ENCODE assay signal across 16 cellular contexts in genomic region chr13:46389457-46389856, GRCh38. TPM values are rescaled to one million over a fixed set of nuclear protein-coding genes. Genes with fewer than 3 reads are reported as not detected.
A peak's percentile ranks its signal among the peaks of the same experiment; 100 is the strongest.
DNase-seq lines count a peak whose midpoint lies in the region; ATAC-seq, FAIRE-seq and TF ChIP-seq lines count a peak whose summit lies in the region.
"Had no signal": no experiment of that assay in that cellular context is flagged by ENCODE, and none has a peak within 500 bp of the region (broad histone marks: within the 10 kb centered on the region; RNA-seq: fewer than 3 reads in every experiment).

No MANE protein-coding gene starts in this region.

- H3K36me3 Mint-ChIP-seq in MCF 10A (ENCODE audit: insufficient read depth, unreplicated experiment) = no peaks in the 10 kb centered on the region
- H3K36me3 Mint-ChIP-seq in T-helper 2 cell treated with Interferon-gamma antibody and Interleukin-4, amounts not matched to agents 5 μg/mL and 100 μg/mL, for 36 hours (ENCODE audit: low read depth) = peaks cover 4% of the 10 kb centered on the region
- H3K36me3 Mint-ChIP-seq: natural killer cell had no signal

- H3K9me3 Mint-ChIP-seq in MCF 10A (ENCODE audit: unreplicated experiment) = no peaks in the 10 kb centered on the region
- no peaks in the 10 kb centered on the region for H3K9me3 Mint-ChIP-seq in T-helper 2 cell treated with Interferon-gamma antibody and Interleukin-4, amounts not matched to agents 5 μg/mL and 100 μg/mL, for 36 hours
- H3K9me3 Mint-ChIP-seq: natural killer cell had no signal

- RAD21 ChIA-PET in GM12878 (lab: Charles Lee; ENCODE audit: unreplicated experiment) = interaction anchor here (7.6 kb wide), 1 partner anchor 16 kb away, joined by 100 read pairs; no protein-coding TSS in a partner anchor

- no peak overlapping the region for H3K4me3 Mint-ChIP-seq in MCF 10A (ENCODE audit: unreplicated experiment)
- H3K4me3 Mint-ChIP-seq in T-helper 2 cell treated with Interferon-gamma antibody and Interleukin-4, amounts not matched to agents 5 μg/mL and 100 μg/mL, for 36 hours = no peak overlapping the region
- H3K4me3 Mint-ChIP-seq: natural killer cell had no signal

- H3K9me3 ChIP-seq in breast epithelium (no peaks in the 10 kb centered on the region), GM12878 (replicated peaks; ENCODE audit: control insufficient read depth, insufficient read depth, low read length) (no peaks in the 10 kb centered on the region), muscle layer of duodenum (ENCODE audit: control insufficient read depth in 1 of 2, low read length in 2 of 2) (no peaks in the 10 kb centered on the region), upper lobe of left lung (no peaks in the 10 kb centered on the region)
- H3K9me3 ChIP-seq: HAP-1, uterus had no signal

- H3K79me2 ChIP-seq in GM12878 (ENCODE audit: control insufficient read depth, insufficient read depth, low read length) = peaks cover 50% of the 10 kb centered on the region

- H3K27ac ChIP-seq in breast epithelium (peak overlapping the region; percentile 53 to 78), GM12878 (ENCODE audit: control insufficient read depth, insufficient read depth) (peak overlapping the region; percentile 85), muscle layer of duodenum (ENCODE audit: low read length) (peak overlapping the region; percentile 40), upper lobe of left lung (peak overlapping the region; percentile 42 to 73 (median 68))
- H3K27ac ChIP-seq: epithelial cell of prostate, uterus had no signal

- SMC1A ChIA-PET in GM12878 (lab: Charles Lee; ENCODE audit: uncharacterized antibody, unreplicated experiment) = interaction anchor here (0.6 to 7.9 kb wide), 16 partner anchors 7 to 694 kb away, joined by 3 to 81 read pairs (median 4); no protein-coding TSS in a partner anchor

- WGBS in GM12878 (ENCODE audit: insufficient coverage, insufficient replicate concordance, low lambda C conversion rate, missing lambda C conversion rate) = 63% methylated on average over 5 of the region's 5 CpGs
- 69 to 71% methylated on average over 5 of the region's 5 CpGs for WGBS in upper lobe of left lung, 2 donors

- BruUV-seq in MCF 10A (replicated peaks; lab: Mats Ljungman, UMichigan) = no TSS peak
- BruUV-seq in GM12878 (replicated peaks; lab: Mats Ljungman, UMichigan) = no TSS peak

- in situ Hi-C loops in GM12878 (cut with MboI) = no loop called here

- H3K9ac ChIP-seq in GM12878 (ENCODE audit: control insufficient read depth, insufficient read depth, low read length) = peak overlapping the region; percentile 27

- H2AFZ ChIP-seq in GM12878 (ENCODE audit: control insufficient read depth, low read depth, low read length) = no peak overlapping the region; the same call in 1 of the 2 replicates

- no peak for DNase-seq in breast epithelium (ENCODE audit: low spot score in 2 of 2)
- no peak for DNase-seq in MCF 10A (ENCODE audit: unreplicated experiment)
- DNase-seq in GM12878 (ENCODE audit: low read depth, low spot score) = no peak
- no peak for DNase-seq in upper lobe of left lung
- no peak for DNase-seq in OCI-M2 (lab: John Stamatoyannopoulos, UW; ENCODE audit: unreplicated experiment)
- no peak for DNase-seq in iPS-NIHi11 (ENCODE audit: low spot score)
- DNase-seq in T-helper 2 cell treated with Interferon-gamma antibody and Interleukin-4, amounts not matched to agents 5 μg/mL and 100 μg/mL, for 36 hours (ENCODE audit: low spot score) = no peak
- DNase-seq: natural killer cell; NCI-H187 treated with DMSO at 0.1 percent for 48 hours; stimulated activated CD4-positive, alpha-beta T cell treated with anti-CD3 and anti-CD28 coated beads, Interleukin-4, amount 100 ng/mL, for 24 hours; uterus had no signal

- POLR2A ChIA-PET in MCF 10A (lab: Yijun Ruan, JAX) (interaction anchor here (1.3 kb wide), 1 partner anchor 23 kb away, joined by 4 read pairs; no protein-coding TSS in a partner anchor), GM12878 (lab: Charles Lee) (interaction anchor here (0.8 to 3.4 kb wide), 5 partner anchors 10 to 205 kb away, joined by 3 to 25 read pairs (median 4); no protein-coding TSS in a partner anchor)

- H3K36me3 ChIP-seq in breast epithelium (no peaks in the 10 kb centered on the region), GM12878 (ENCODE audit: control insufficient read depth in 2 of 2, insufficient read depth in 2 of 2, low read length in 1 of 2) (no peaks in the 10 kb centered on the region), muscle layer of duodenum (ENCODE audit: control insufficient read depth in 1 of 2, insufficient read depth in 2 of 2, low read length in 2 of 2) (no peaks in the 10 kb centered on the region), upper lobe of left lung (no peaks in the 10 kb centered on the region)
- H3K36me3 ChIP-seq: HAP-1, uterus had no signal

- TF ChIP-seq CTCF in breast epithelium (IDR thresholded peaks at IDR 0.05) (no peak), MCF 10A (IDR thresholded peaks at IDR 0.05; ENCODE audit: unreplicated experiment) (no peak), GM12878 (IDR thresholded peaks at IDR 0.05 in 2 of 3, conservative IDR thresholded peaks at IDR 0.05 in 1 of 3; ENCODE audit: control insufficient read depth in 2 of 3, extremely low read depth in 1 of 3, insufficient read depth in 1 of 3, low read depth in 3 of 3, low read length in 3 of 3) (no peak), upper lobe of left lung (IDR thresholded peaks at IDR 0.05) (no peak)

- H3K27ac Mint-ChIP-seq in MCF 10A (ENCODE audit: low read depth, unreplicated experiment) = no peak overlapping the region
- no peak overlapping the region for H3K27ac Mint-ChIP-seq in T-helper 2 cell treated with Interferon-gamma antibody and Interleukin-4, amounts not matched to agents 5 μg/mL and 100 μg/mL, for 36 hours

- H3K27me3 ChIP-seq in breast epithelium = peaks cover 0 to 5% of the 10 kb centered on the region in 2 donors
- no peaks in the 10 kb centered on the region for H3K27me3 ChIP-seq in GM12878 (replicated peaks in 1 of 2; ENCODE audit: control insufficient read depth in 2 of 2, insufficient read depth in 2 of 2, low read length in 1 of 2)
- H3K27me3 ChIP-seq in muscle layer of duodenum (ENCODE audit: low read depth, low read length) = no peaks in the 10 kb centered on the region
- peaks cover 0 to 6% (median 2%) of the 10 kb centered on the region in 4 donors for H3K27me3 ChIP-seq in upper lobe of left lung
- H3K27me3 ChIP-seq: uterus had no signal

- no peak for TF ChIP-seq POLR2A in breast epithelium (IDR thresholded peaks at IDR 0.05)
- no peak; the same call in 1 of the 2 replicates for TF ChIP-seq POLR2A in GM12878 (IDR thresholded peaks at IDR 0.05; ENCODE audit: low read depth, low read length)
- no peak for TF ChIP-seq POLR2A in upper lobe of left lung (IDR thresholded peaks at IDR 0.05)

- intact Hi-C loops in breast epithelium (cut with DNase I; ENCODE audit: low total_unique reads) = no loop called here
- intact Hi-C loops in MCF 10A (cut with micrococcal nuclease) = no loop called here
- intact Hi-C loops in GM12878 (cut with micrococcal nuclease; ENCODE audit: unreplicated experiment) = loop anchor here (5.0 to 10.0 kb wide), 2 partner anchors 65 to 207 kb away; partner anchors contain the start of gene LCP1

- no peak for TF ChIP-seq RAD21 in GM12878 (IDR thresholded peaks at IDR 0.05; ENCODE audit: insufficient read depth, low read depth, low read length)

- H3K4me3 ChIP-seq in breast epithelium (peak overlapping the region in 1 of 3 donors; percentile 22), GM12878 (peak overlapping the region; percentile 61), muscle layer of duodenum (ENCODE audit: low read depth in 1 of 2, low read length in 2 of 2) (no peak overlapping the region), upper lobe of left lung (no peak overlapping the region)
- H3K4me3 ChIP-seq: HAP-1, uterus had no signal

- peaks cover 36% of the 10 kb centered on the region for H3K27me3 Mint-ChIP-seq in MCF 10A (ENCODE audit: insufficient read depth, unreplicated experiment)
- peaks cover 31% of the 10 kb centered on the region for H3K27me3 Mint-ChIP-seq in T-helper 2 cell treated with Interferon-gamma antibody and Interleukin-4, amounts not matched to agents 5 μg/mL and 100 μg/mL, for 36 hours (ENCODE audit: low read depth)

- no peak for TF ChIP-seq EP300 in GM12878 (IDR thresholded peaks at IDR 0.05; ENCODE audit: borderline replicate concordance in 1 of 2, control insufficient read depth in 1 of 2, low read depth in 2 of 2, low read length in 2 of 2)
- TF ChIP-seq EP300 in upper lobe of left lung (IDR thresholded peaks at IDR 0.05) = no peak

- peaks cover 7% of the 10 kb centered on the region for H3K4me1 Mint-ChIP-seq in MCF 10A (ENCODE audit: insufficient read depth, unreplicated experiment)
- peaks cover 45% of the 10 kb centered on the region for H3K4me1 Mint-ChIP-seq in T-helper 2 cell treated with Interferon-gamma antibody and Interleukin-4, amounts not matched to agents 5 μg/mL and 100 μg/mL, for 36 hours (ENCODE audit: low read depth)

- H4K20me1 ChIP-seq in GM12878 (ENCODE audit: control insufficient read depth, insufficient read depth) = no peaks in the 10 kb centered on the region

- peak overlapping the region; percentile 83 for H3K4me2 ChIP-seq in GM12878 (ENCODE audit: control insufficient read depth, insufficient read depth)

- FAIRE-seq in GM12878 (lab: Jason Lieb, UNC) = no peak
- FAIRE-seq: islet of Langerhans had no signal

- ATAC-seq in GM12878 (peak; percentile 17), upper lobe of left lung (ENCODE audit: low FRiP score in 2 of 2) (no peak)

- H3K4me1 ChIP-seq in breast epithelium (no peaks in the 10 kb centered on the region), GM12878 (ENCODE audit: control insufficient read depth, insufficient read depth, low read length) (peaks cover 31% of the 10 kb centered on the region), muscle layer of duodenum (ENCODE audit: control insufficient read depth in 1 of 2, insufficient read depth in 2 of 2, low read length in 2 of 2) (peaks cover 0 to 13% of the 10 kb centered on the region in 2 donors), upper lobe of left lung (peaks cover 0 to 32% (median 14%) of the 10 kb centered on the region in 4 donors)
- H3K4me1 ChIP-seq: uterus had no signal

- CTCF ChIA-PET in MCF 10A (lab: Yijun Ruan, JAX) = no interaction called here
- CTCF ChIA-PET in GM12878 (lab: Yijun Ruan, JAX) = interaction anchor here (1.2 to 5.1 kb wide), 4 partner anchors 10 to 211 kb away, joined by 3 to 47 read pairs (median 8); no protein-coding TSS in a partner anchor

RNA-seq across cellular contexts. Expression of gene RUBCNL, which starts 2.4 kb away (rescaled TPM):
- 1 to 10 TPM; 2.1 to 8.2 (median 3.3) TPM for total RNA-seq in breast epithelium
- total RNA-seq in MCF 10A (2022) = 0.37 and 1.2 TPM in 2 replicates
- total RNA-seq in GM12878 (2013; cell fraction: nucleolus; rRNA removed) = 61.1 and 62.6 TPM in 2 replicates
- total RNA-seq in GM12878 (2014; rRNA removed) = 49.5 and 51.9 TPM in 2 replicates
- 37.2 and 38.6 TPM in 2 replicates for total RNA-seq in GM12878 (2014; rRNA removed; fragmentation: Illumina TruSeq; extraction: Trizol)
- 39.2 and 41.8 TPM in 2 replicates for total RNA-seq in GM12878 (2021)
- 43.1 TPM for polyA plus RNA-seq in GM12878 (2011; ENCODE audit: low read depth)
- 0.48 and 0.71 TPM in 2 replicates for polyA plus RNA-seq in GM12878 (2011; rRNA removed)
- polyA plus RNA-seq in GM12878 (2011; cell fraction: cytosol; rRNA removed) = 0.58 and 0.92 TPM in 2 replicates
- 2.0 and 2.3 TPM in 2 replicates for polyA plus RNA-seq in GM12878 (2011; cell fraction: nucleus; rRNA removed)
- polyA plus RNA-seq in GM12878 (2012) = 48.4 and 49.8 TPM in 2 replicates
- polyA plus RNA-seq in GM12878 (2014; fragmentation: Illumina TruSeq; extraction: Trizol) = 39.2 and 43.0 TPM in 2 replicates
- polyA plus RNA-seq in GM12878 (2014; fragmentation: Nextera tagmentation; extraction: Ambion mirVana) = 10 to 100 TPM; 21.4 to 28.5 TPM
- 33.2 and 36.3 TPM in 2 replicates for polyA plus RNA-seq in GM12878 (2014; rRNA removed)
- polyA plus RNA-seq in GM12878 (2016; fragmentation: Nextera tagmentation; extraction: Ambion mirVana) = 10 to 100 TPM; 42.4 to 45.0 TPM
- polyA minus RNA-seq in GM12878 (2011; rRNA and poly(A)+ RNA removed) = 2.2 and 2.3 TPM in 2 replicates
- 0.52 and 0.67 TPM in 2 replicates for polyA minus RNA-seq in GM12878 (2011; cell fraction: cytosol; rRNA and poly(A)+ RNA removed)
- 0.48 and 1.5 TPM in 2 replicates for polyA minus RNA-seq in GM12878 (2011; cell fraction: nucleus; rRNA and poly(A)+ RNA removed)
- 1 to 10 TPM; 1.8 to 5.4 (median 5.0) TPM for total RNA-seq in upper lobe of left lung
- total RNA-seq: RPMI7951 had no signal

Comparison
In these comparisons a context has a peak if more than half of its experiments do, and no peak if none do; other contexts are left out.
1. RNA of gene RUBCNL, which starts 2.4 kb away (total RNA-seq): 37.2 to 62.6 TPM in GM12878; 1.8 to 5.4 TPM in upper lobe of left lung, 2.1 to 8.2 TPM in breast epithelium and 0.37 to 1.2 TPM in MCF 10A; every median in the first group is over 4 times any median in the second.
2. Peak in every context shown above with its lines, with median percentiles within 50 percentile points of each other: H3K27ac ChIP-seq.